27 cellular contexts compared by ENCODE assay signal in the genomic region with DNA sequence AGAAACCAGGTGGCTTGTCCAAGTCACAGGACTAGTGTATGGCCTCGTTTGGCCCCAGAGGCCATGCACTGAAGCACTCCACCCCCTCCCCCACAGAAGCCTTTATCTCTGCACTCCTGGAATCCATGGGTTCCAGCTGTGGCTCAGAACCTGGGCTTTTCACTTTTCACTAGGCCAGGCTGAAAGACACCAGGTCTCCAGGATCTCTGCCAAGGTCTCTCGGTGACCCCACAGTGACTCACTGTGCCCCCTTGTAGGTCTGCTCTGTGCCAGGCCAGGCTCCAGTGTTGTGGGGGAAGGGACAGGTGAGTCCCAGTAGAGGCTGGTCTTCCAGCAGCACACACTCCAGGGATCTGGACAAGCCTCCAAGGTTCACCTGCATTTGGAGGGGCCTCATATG. TPM values are rescaled to one million over a fixed set of nuclear protein-coding genes. Genes with fewer than 3 reads are reported as not detected.
DNase-seq lines count a peak whose midpoint lies in the region; ATAC-seq, FAIRE-seq and TF ChIP-seq lines count a peak whose summit lies in the region.
"Had no signal": no experiment of that assay in that cellular context is flagged by ENCODE, and none has a peak within 500 bp of the region (broad histone marks: within the 10 kb centered on the region; RNA-seq: fewer than 3 reads in every experiment).

No MANE protein-coding gene starts in this region.

- DNase-seq in ELF-1 (ENCODE audit: low read depth, low spot score) (peak; percentile 53), H1 (ENCODE audit: low read depth in 1 of 2, low spot score in 2 of 2) (no peak), posterior vena cava (ENCODE audit: low spot score) (peak; percentile 29), D341Med (ENCODE audit: low spot score) (no peak), superior temporal gyrus (ENCODE audit: extremely low spot score) (no peak)
- DNase-seq: CD4-positive, alpha-beta T cell; DMS53; GOT3; KBM-7; MG63; NCI-H1105 treated with DMSO at 0.1 percent for 48 hours; NCI-H146; NCI-H1930; NCI-H2107; NCI-H526; NCI-H82; Peyer's patch; SIG-M5; SW 1271 had no signal

- no peak overlapping the region for H2AFZ ChIP-seq in H1 (ENCODE audit: low read length)

- peaks cover 0 to 11% (median 6%) of the 10 kb centered on the region in 4 experiments; a peak in 3 of 7 replicates for H3K27me3 ChIP-seq in H1 (replicated peaks in 1 of 4; ENCODE audit: control insufficient read depth in 3 of 4, extremely low read depth in 1 of 4, insufficient read depth in 3 of 4, low read length in 3 of 4)
- H3K27me3 ChIP-seq: BLaER1, MG63, Peyer's patch had no signal

- peaks cover 3% of the 10 kb centered on the region; the same call in 1 of the 2 replicates for H3K4me1 ChIP-seq in HEK293 (ENCODE audit: control insufficient read depth, insufficient read depth, low read length)
- H3K4me1 ChIP-seq in H1 (replicated peaks in 1 of 4; ENCODE audit: control insufficient read depth in 3 of 4, insufficient read depth in 4 of 4, low read length in 3 of 4), result peaks cover 4 to 26% (median 12%) of the 10 kb centered on the region in 4 experiments
- H3K4me1 ChIP-seq: BLaER1, Peyer's patch had no signal

- no peak for FAIRE-seq in H1 (lab: Jason Lieb, UNC)
- FAIRE-seq: A204.1, G401.6, HTR-8/SVneo had no signal

- POLR2A ChIA-PET in HEK293 (lab: Yijun Ruan, JAX) (no interaction called here), H1 (lab: Charles Lee; ENCODE audit: partially characterized antibody) (interaction anchor here (0.6 to 2.6 kb wide), 3 partner anchors 11 to 371 kb away, joined by 3 to 10 read pairs (median 4); no protein-coding TSS in a partner anchor)

- TF ChIP-seq POLR2A in H1 (IDR thresholded peaks at IDR 0.05; ENCODE audit: control extremely low read depth in 1 of 2, low read depth in 2 of 2, low read length in 2 of 2), result no peak

- H2BK12ac ChIP-seq in H1 (ENCODE audit: low read depth, low read length), result peak overlapping the region; percentile 76

- H2BK5ac ChIP-seq in H1 (ENCODE audit: low read depth, low read length), result no peak overlapping the region

- H3K23me2 ChIP-seq in H1 (ENCODE audit: low read depth, low read length), result no peaks in the 10 kb centered on the region

- H3K56ac ChIP-seq in H1 (replicated peaks; ENCODE audit: insufficient read length, low read depth, low read length), result no peak overlapping the region

- H4K8ac ChIP-seq in H1 (ENCODE audit: extremely low read depth, insufficient read depth, low read length), result no peak overlapping the region; the same call in 1 of the 2 replicates

- TF ChIP-seq EP300 in H1 (IDR thresholded peaks at IDR 0.05; ENCODE audit: borderline replicate concordance in 1 of 2, low read depth in 2 of 2, low read length in 2 of 2), result no peak

- no peaks in the 10 kb centered on the region for H3K36me3 ChIP-seq in HEK293 (ENCODE audit: control insufficient read depth in 2 of 2, insufficient read depth in 1 of 2, low read length in 2 of 2)
- H3K36me3 ChIP-seq in H1 (ENCODE audit: control insufficient read depth in 2 of 4, insufficient read depth in 4 of 4, low read length in 3 of 4), result no peaks in the 10 kb centered on the region
- H3K36me3 ChIP-seq: BLaER1, MG63, Peyer's patch had no signal

- no peak overlapping the region for H3K4me3 ChIP-seq in HEK293 (ENCODE audit: low read depth, low read length)
- H3K4me3 ChIP-seq in H1 (ENCODE audit: extremely low read depth in 1 of 4, insufficient read depth in 2 of 4, low read depth in 3 of 4, low read length in 4 of 4), result no peak overlapping the region
- H3K4me3 ChIP-seq: BLaER1, MG63, Peyer's patch, SK-N-MC had no signal

- peak overlapping the region; percentile 66 for H2BK20ac ChIP-seq in H1 (ENCODE audit: low read length)

- peak overlapping the region; percentile 75 for H3K4ac ChIP-seq in H1 (replicated peaks; ENCODE audit: insufficient read length, low read depth, low read length)

- no peaks in the 10 kb centered on the region for H3K79me2 ChIP-seq in H1 (ENCODE audit: control insufficient read depth in 1 of 2, insufficient read depth in 2 of 2, low read length in 2 of 2)

- no peak overlapping the region for H3K9ac ChIP-seq in H1 (replicated peaks in 1 of 4; ENCODE audit: extremely low read depth in 1 of 4, low read depth in 3 of 4, low read length in 3 of 4)
- H3K9ac ChIP-seq: BLaER1 had no signal

- H3K9me3 ChIP-seq in HEK293 (ENCODE audit: control insufficient read depth, insufficient read depth, low read depth, low read length) (no peaks in the 10 kb centered on the region), H1 (ENCODE audit: insufficient read depth in 2 of 2, low read depth in 1 of 2, low read length in 1 of 2) (no peaks in the 10 kb centered on the region)
- H3K9me3 ChIP-seq: BLaER1, MG63, Peyer's patch had no signal

- H3K4me2 ChIP-seq in H1 (ENCODE audit: insufficient read depth in 1 of 2, low read depth in 2 of 2, low read length in 2 of 2), result no peak overlapping the region
- H3K4me2 ChIP-seq: BLaER1 had no signal

- H4K20me1 ChIP-seq in H1 (replicated peaks in 1 of 2; ENCODE audit: control insufficient read depth in 1 of 2, insufficient read depth in 2 of 2, low read length in 2 of 2), result no peaks in the 10 kb centered on the region
- H4K20me1 ChIP-seq: BLaER1 had no signal

- no peaks in the 10 kb centered on the region for H3K79me1 ChIP-seq in H1 (ENCODE audit: low read depth, low read length)

- H3K27ac ChIP-seq in HEK293 (ENCODE audit: extremely low read depth, low read depth, low read length) (no peak overlapping the region), H1 (ENCODE audit: low read depth, low read length) (no peak overlapping the region)
- H3K27ac ChIP-seq: BLaER1, Peyer's patch, SK-N-MC had no signal

- H2BK15ac ChIP-seq in H1 (ENCODE audit: low read length), result 0 out of 2 replicates have a peak overlapping the region, but pooled peaks have one; percentile 89

- H4K5ac ChIP-seq in H1 (ENCODE audit: insufficient read length, low read depth, low read length), result no peak overlapping the region

- no peak overlapping the region for H3K23ac ChIP-seq in H1 (ENCODE audit: insufficient read length)

- 85% methylated on average over 2 of the region's 2 CpGs; no CpG with 5 or more reads in 1 of the 2 experiments for WGBS in H1 (ENCODE audit: extremely low coverage in 1 of 2, insufficient coverage in 1 of 2, insufficient read length in 1 of 2, insufficient replicate concordance in 2 of 2, low coverage in 1 of 2, low lambda C conversion rate in 2 of 2, missing lambda C conversion rate in 1 of 2), 2 experiments

- no peak for TF ChIP-seq CTCF in HEK293 (tag by site-specific recombination; IDR thresholded peaks at IDR 0.05)
- no peak for TF ChIP-seq CTCF in H1 (IDR thresholded peaks at IDR 0.05; ENCODE audit: control extremely low read depth in 1 of 3, insufficient read depth in 1 of 3, low read depth in 1 of 3, low read length in 3 of 3)

- no peak for TF ChIP-seq RAD21 in H1 (IDR thresholded peaks at IDR 0.05 in 1 of 2, conservative IDR thresholded peaks at IDR 0.05 in 1 of 2; ENCODE audit: low read depth in 2 of 2, low read length in 2 of 2)

- CTCF ChIA-PET in HEK293 (lab: Yijun Ruan, JAX) (interaction anchor here (1.4 to 2.6 kb wide), 3 partner anchors 9 to 375 kb away, joined by 4 to 11 read pairs (median 6); no protein-coding TSS in a partner anchor), H1 (lab: Charles Lee; ENCODE audit: partially characterized antibody) (interaction anchor here (0.7 to 1.3 kb wide), 9 partner anchors 17 to 376 kb away, joined by 3 to 4 read pairs (median 3); no protein-coding TSS in a partner anchor)

- ATAC-seq in GM21515 (IDR thresholded peaks at IDR 0.05; ENCODE audit: unreplicated experiment) (no peak), HG03097 (IDR thresholded peaks at IDR 0.05; ENCODE audit: low FRiP score, unreplicated experiment) (no peak)

- intact Hi-C loops in posterior vena cava (cut with DNase I), result no loop called here

- peak overlapping the region; percentile 51; the same call in 1 of the 2 replicates for H3K18ac ChIP-seq in H1 (ENCODE audit: extremely low read depth, low read length)

- no peak overlapping the region for H3K14ac ChIP-seq in H1 (ENCODE audit: insufficient read length)

- H2BK120ac ChIP-seq in H1 (replicated peaks; ENCODE audit: low read depth, low read length), result no peak overlapping the region

- H2AK5ac ChIP-seq in H1 (ENCODE audit: low read depth, low read length), result peak overlapping the region; percentile 59; the same call in 1 of the 2 replicates

- peak overlapping the region; percentile 59 for H4K91ac ChIP-seq in H1 (replicated peaks; ENCODE audit: insufficient read length, low read length)

TF ChIP-seq in HEK293, 187 proteins besides CTCF, POLR2A, EP300 and RAD21 (continues in another document):
- TF ChIP-seq ZNF623 (tag by site-specific recombination; IDR thresholded peaks at IDR 0.05), result no peak
- TF ChIP-seq ZNF394 (tag by site-specific recombination; IDR thresholded peaks at IDR 0.05; ENCODE audit: borderline replicate concordance), result no peak

TF ChIP-seq in H1, 55 proteins besides CTCF, POLR2A, EP300 and RAD21 (continues in another document):
- TF ChIP-seq KDM5A (IDR thresholded peaks at IDR 0.05; ENCODE audit: low read length) (no peak), EZH2 (IDR thresholded peaks at IDR 0.05; ENCODE audit: low read depth, low read length, severe bottlenecking) (no peak), SIN3A (conservative IDR thresholded peaks at IDR 0.05 in 1 of 2, IDR thresholded peaks at IDR 0.05 in 1 of 2; ENCODE audit: low read depth in 1 of 2, low read length in 2 of 2) (no peak), TAF1 (IDR thresholded peaks at IDR 0.05; ENCODE audit: low read depth, low read length) (no peak), CHD1 (IDR thresholded peaks at IDR 0.05; ENCODE audit: low read depth, low read length) (no peak), SRF (IDR thresholded peaks at IDR 0.05; ENCODE audit: low read depth, low read length) (no peak), TBP (IDR thresholded peaks at IDR 0.05; ENCODE audit: low read depth, low read length) (no peak), SIRT6 (IDR thresholded peaks at IDR 0.05; ENCODE audit: low read length) (no peak)

RNA-seq across cellular contexts. Expression of a gene that starts 31.0 kb away (rescaled TPM):
- total RNA-seq in H1 (2021; fragmentation: NEBNext Ultra II Directional; extraction: Animal tissue kit (Norgen Biotek cat#: 25700)), result 46.9 and 49.8 TPM in 2 replicates
- polyA plus RNA-seq in H1 (2011; rRNA removed), result 18.4 and 28.8 TPM in 2 replicates
- polyA plus RNA-seq in H1 (2011; cell fraction: cytosol; rRNA removed), result 12.7 TPM
- polyA plus RNA-seq in H1 (2011; cell fraction: nucleus; rRNA removed), result 59.5 TPM
- 17.6 to 27.8 TPM (median 24.7 TPM) in 4 replicates for polyA plus RNA-seq in H1 (2012, experiment 1 of 2)
- polyA plus RNA-seq in H1 (2012, experiment 2 of 2), result 9.7 TPM
- polyA plus RNA-seq in H1 (2013, experiment 1 of 2), result 17.1 TPM
- 16.9 TPM for polyA plus RNA-seq in H1 (2013, experiment 2 of 2)
- polyA minus RNA-seq in H1 (2011; rRNA and poly(A)+ RNA removed), result 17.2 and 19.9 TPM in 2 replicates
- 23.0 TPM for polyA minus RNA-seq in H1 (2011; cell fraction: cytosol; rRNA and poly(A)+ RNA removed)
- polyA minus RNA-seq in H1 (2011; cell fraction: nucleus; rRNA and poly(A)+ RNA removed), result 42.4 TPM
- total RNA-seq in posterior vena cava, result 10 to 100 TPM; 13.0 to 21.1 TPM
- total RNA-seq: CD4-positive, alpha-beta T cell had no signal

Comparison
In these comparisons a context has a peak if more than half of its experiments do, and no peak if none do; other contexts are left out.
1. DNase-seq: peak in ELF-1 (single experiment) and posterior vena cava (single experiment); none in H1 (0 of 2), D341Med (single experiment) and superior temporal gyrus (single experiment).